32 cellular contexts compared by ENCODE assay signal in the genomic region with DNA sequence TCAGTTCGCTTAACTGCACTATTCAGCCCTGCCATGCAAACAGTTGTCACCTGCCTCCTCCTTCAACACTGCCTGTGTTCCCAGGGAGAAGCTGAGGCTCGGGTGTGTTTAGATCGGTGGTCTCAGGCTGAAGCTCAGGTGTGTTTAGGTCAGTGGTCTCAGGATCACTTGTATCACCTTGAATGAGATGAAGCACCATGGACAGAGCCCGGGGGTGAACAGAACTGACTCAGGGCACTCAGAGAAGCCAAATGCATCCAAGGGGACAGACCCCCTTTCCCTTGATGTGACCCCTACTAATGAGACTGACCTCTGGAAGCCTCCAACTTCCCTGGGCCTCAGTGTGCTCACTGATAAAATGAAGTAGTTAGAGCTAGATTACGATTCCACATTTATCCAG.
"Had no signal": no experiment of that assay in that cellular context is flagged by ENCODE, and none has a peak within 500 bp of the region (broad histone marks: within the 10 kb centered on the region; RNA-seq: fewer than 3 reads in every experiment).

No MANE protein-coding gene starts in this region.

- FAIRE-seq: astrocyte, bronchial epithelial cell had no signal

- DNase-seq: activated B cell treated with CpG ODN at 0.5 μM for 24 hours; activated CD4-positive, alpha-beta memory T cell treated with anti-CD3 and anti-CD28 coated beads for 36 hours; activated CD4-positive, alpha-beta T cell treated with anti-CD3 and anti-CD28 coated beads for 36 hours; activated CD4-positive, alpha-beta T cell treated with anti-CD3 and anti-CD28 coated beads, Interleukin-2, amount 10 ng/mL, durations not matched to agents 24 days and 14 days; activated CD4-positive, CD25-positive, alpha-beta regulatory T cell treated with anti-CD3 and anti-CD28 coated beads, Interleukin-2, amount 50 U/mL, for 72 hours; activated CD8-positive, alpha-beta memory T cell treated with anti-CD3 and anti-CD28 coated beads, Interleukin-2, amount 10 ng/mL, durations not matched to agents 7 days and 5 days; activated CD8-positive, alpha-beta memory T cell treated with anti-CD3 and anti-CD28 coated beads, Interleukin-2, amount 50 U/mL, for 4 hours; activated CD8-positive, alpha-beta T cell treated with anti-CD3 and anti-CD28 coated beads, Interleukin-2, amount 10 ng/mL, durations not matched to agents 7 days and 5 days; activated gamma-delta T cell; activated naive CD4-positive, alpha-beta T cell; activated naive CD4-positive, alpha-beta T cell treated with anti-CD3 and anti-CD28 coated beads, Interleukin-2, amount 50 U/mL, for 16 hours; activated T-cell treated with anti-CD3 and anti-CD28 coated beads, Interleukin-2, amount 50 U/mL, for 1 hour; activated T-cell treated with anti-CD3 and anti-CD28 coated beads, Interleukin-2, amount 50 U/mL, for 48 hours; amniotic stem cell; anterior cingulate cortex; brain microvascular endothelial cell; cortex of kidney; dermis blood vessel endothelial cell; effector CD4-positive, alpha-beta T cell; effector memory CD8-positive, alpha-beta T cell; erythroblast; foreskin keratinocyte; gastrocnemius medialis; glutamatergic neuron; heart right ventricle; T-helper 17 cell; T1000; WERI-Rb-1 had no signal

- H3K4me1 ChIP-seq: foreskin keratinocyte, gastrocnemius medialis had no signal

- H3K4me2 ChIP-seq: hepatocyte had no signal

- H2AFZ ChIP-seq: hepatocyte had no signal

- ATAC-seq: activated CD4-positive, alpha-beta T cell treated with anti-CD3 and anti-CD28 coated beads for 36 hours; activated CD8-positive, alpha-beta memory T cell treated with anti-CD3 and anti-CD28 coated beads, Interleukin-2, amount 10 ng/mL, durations not matched to agents 7 days and 5 days; activated CD8-positive, alpha-beta T cell treated with anti-CD3 and anti-CD28 coated beads, Interleukin-2, amount 10 ng/mL, durations not matched to agents 7 days and 5 days; effector memory CD8-positive, alpha-beta T cell; foreskin keratinocyte; gastrocnemius medialis; heart right ventricle; T-helper 17 cell had no signal

- H3K27me3 ChIP-seq: brain microvascular endothelial cell, esophagus muscularis mucosa, foreskin keratinocyte, gastrocnemius medialis, heart right ventricle, hepatocyte had no signal

- H3K4me3 ChIP-seq: esophagus muscularis mucosa, gastrocnemius medialis, heart right ventricle, hepatocyte had no signal

- H3K9me3 ChIP-seq: esophagus muscularis mucosa, gastrocnemius medialis, heart right ventricle had no signal

- H3K27ac ChIP-seq: brain microvascular endothelial cell, esophagus muscularis mucosa, foreskin keratinocyte, gastrocnemius medialis, heart right ventricle, hepatocyte, WERI-Rb-1 had no signal

- H3K36me3 ChIP-seq: WERI-Rb-1 had no signal
